ENCODE assay signal across 1 cellular context in genomic region chr11:71448257-71449161, GRCh38.
TF ChIP-seq lines count a peak whose summit lies in the region.

TSS of gene DHCR7 (minus strand) at chr11:71448393. CDS start at chr11:71444952, 3,441 bp downstream.

TF ChIP-seq in K562, 482 proteins besides CTCF, POLR2A, EP300 and RAD21 (continued from another document and continues in another):
- TF ChIP-seq ZBTB9 (CRISPR knock-in tag; IDR thresholded peaks at IDR 0.05) (no peak), RNF2 (IDR thresholded peaks at IDR 0.05) (no peak), HDAC8 (tag; IDR thresholded peaks at IDR 0.05) (no peak), GTF2E2 (tag; IDR thresholded peaks at IDR 0.05) (no peak), MCM2 (IDR thresholded peaks at IDR 0.05; ENCODE audit: low read depth) (no peak), CREB1 (IDR thresholded peaks at IDR 0.05) (peak; percentile 70), CREB1 (CRISPR knock-in tag; IDR thresholded peaks at IDR 0.05) (peak; percentile 87), ZNF561 (CRISPR knock-in tag; conservative IDR thresholded peaks at IDR 0.05) (no peak), ZNF407 (IDR thresholded peaks at IDR 0.05; ENCODE audit: low read depth) (no peak), ZNF263 (CRISPR knock-in tag; IDR thresholded peaks at IDR 0.05; ENCODE audit: borderline replicate concordance) (no peak), PRPF4 (IDR thresholded peaks at IDR 0.05; ENCODE audit: insufficient read depth, low read depth, low read length, poor library complexity, severe bottlenecking) (no peak), ZNF655 (CRISPR knock-in tag; IDR thresholded peaks at IDR 0.05) (no peak), SIRT6 (IDR thresholded peaks at IDR 0.05; ENCODE audit: low read depth, low read length) (no peak), JUND (IDR thresholded peaks at IDR 0.05; ENCODE audit: borderline replicate concordance, low read depth, low read length) (peak; percentile 70), JUND (tag; IDR thresholded peaks at IDR 0.05; ENCODE audit: borderline replicate concordance, low read depth, low read length) (peak; percentile 38; the same call in 1 of the 3 replicates), ETS1 (conservative IDR thresholded peaks at IDR 0.05; ENCODE audit: control insufficient read depth, low read depth, low read length) (no peak; the same call in 1 of the 2 replicates), ZZZ3 (IDR thresholded peaks at IDR 0.05) (no peak), ATF1 (CRISPR knock-in tag; IDR thresholded peaks at IDR 0.05) (0 out of 2 replicates have a peak, but pooled peaks have one; percentile 23), ATF1 (tag; IDR thresholded peaks at IDR 0.05) (peak; percentile 95), TSC22D4 (tag; IDR thresholded peaks at IDR 0.05) (no peak), ZNF146 (CRISPR knock-in tag; IDR thresholded peaks at IDR 0.05; ENCODE audit: unreplicated experiment) (peak; percentile 6), YY1 (IDR thresholded peaks at IDR 0.05; ENCODE audit: borderline replicate concordance in 1 of 3, control insufficient read depth in 1 of 3, extremely low read depth in 1 of 3, insufficient read depth in 3 of 3, insufficient read length in 1 of 3, insufficient replicate concordance in 2 of 3, low read depth in 1 of 3, low read length in 2 of 3) (peak in 2 of 3 experiments; percentile 19 to 38), MCM3 (IDR thresholded peaks at IDR 0.05) (no peak), RBM25 (IDR thresholded peaks at IDR 0.05; ENCODE audit: low read depth, low read length, severe bottlenecking) (peak; percentile 100), ZBTB33 (CRISPR knock-in tag; IDR thresholded peaks at IDR 0.05) (no peak), ZBTB2 (IDR thresholded peaks at IDR 0.05) (no peak), ARHGAP35 (IDR thresholded peaks at IDR 0.05; ENCODE audit: partially characterized antibody) (no peak), SMAD2 (IDR thresholded peaks at IDR 0.05; ENCODE audit: low read depth, low read length) (no peak), ZNF830 (CRISPR knock-in tag; IDR thresholded peaks at IDR 0.05) (no peak), ZNF212 (CRISPR knock-in tag; IDR thresholded peaks at IDR 0.05) (no peak), TCF3 (CRISPR knock-in tag; IDR thresholded peaks at IDR 0.05) (no peak), ZC3H8 (IDR thresholded peaks at IDR 0.05) (no peak), MED1 (CRISPR knock-in tag; IDR thresholded peaks at IDR 0.05; ENCODE audit: borderline replicate concordance) (no peak), ELF4 (CRISPR knock-in tag; IDR thresholded peaks at IDR 0.05) (no peak), CGGBP1 (CRISPR knock-in tag; IDR thresholded peaks at IDR 0.05) (0 out of 2 replicates have a peak, but pooled peaks have one; percentile 1), BRF2 (IDR thresholded peaks at IDR 0.05; ENCODE audit: borderline replicate concordance, insufficient read depth, insufficient read length) (no peak), PBX2 (CRISPR knock-in tag; IDR thresholded peaks at IDR 0.05; ENCODE audit: low read depth) (peak; percentile 65), PBX2 (tag; conservative IDR thresholded peaks at IDR 0.05; ENCODE audit: low read depth) (no peak; the same call in 1 of the 2 replicates), L3MBTL2 (IDR thresholded peaks at IDR 0.05) (peak; percentile 72), PHF8 (IDR thresholded peaks at IDR 0.05; ENCODE audit: borderline replicate concordance, low read length) (peak; percentile 69; the same call in 1 of the 2 replicates), ZNF76 (CRISPR knock-in tag; IDR thresholded peaks at IDR 0.05; ENCODE audit: borderline replicate concordance) (no peak), JUN (IDR thresholded peaks at IDR 0.05; ENCODE audit: borderline replicate concordance, low read depth, low read length) (peak; percentile 24; the same call in 1 of the 2 replicates), JUN (CRISPR knock-in tag; IDR thresholded peaks at IDR 0.05; ENCODE audit: borderline replicate concordance) (no peak), SIN3A (IDR thresholded peaks at IDR 0.05; ENCODE audit: borderline replicate concordance in 2 of 2, control insufficient read depth in 1 of 2, low read depth in 2 of 2, low read length in 2 of 2) (peak; percentile 98 to 100), TOE1 (IDR thresholded peaks at IDR 0.05; ENCODE audit: borderline replicate concordance) (no peak), TOE1 (CRISPR knock-in tag; IDR thresholded peaks at IDR 0.05; ENCODE audit: borderline replicate concordance, low read depth) (0 out of 2 replicates have a peak, but pooled peaks have one; percentile 57)
